In the genomic region with DNA sequence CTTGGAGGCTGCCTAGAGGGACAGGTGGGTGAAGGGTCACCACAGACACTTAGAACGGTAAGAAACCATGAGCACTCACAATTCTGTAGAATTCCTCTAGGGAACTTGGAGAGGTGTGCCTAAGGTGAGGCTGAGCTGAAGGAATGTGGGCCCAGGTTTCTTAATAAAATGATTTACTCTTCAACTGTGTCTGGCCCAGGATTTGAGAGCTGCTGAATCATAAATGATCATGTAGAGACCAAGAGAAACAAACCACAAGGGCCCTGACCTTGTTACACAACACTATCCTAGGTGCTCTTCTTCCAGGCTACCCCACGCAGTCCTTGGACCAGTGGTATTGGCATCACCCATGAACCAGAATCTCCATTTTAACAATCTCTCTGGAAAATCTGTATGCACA, we compare ENCODE assay signal across 23 cellular contexts.
"Had no signal": no experiment of that assay in that cellular context is flagged by ENCODE, and none has a peak within 500 bp of the region (broad histone marks: within the 10 kb centered on the region; RNA-seq: fewer than 3 reads in every experiment).

No MANE protein-coding gene starts in this region.

- H3K4me2 ChIP-seq: KMS-11 had no signal

- FAIRE-seq: astrocyte had no signal

- H3K27me3 ChIP-seq: MG63, Peyer's patch had no signal

- DNase-seq: activated CD4-positive, alpha-beta T cell treated with anti-CD3 and anti-CD28 coated beads for 48 hours; activated CD4-positive, alpha-beta T cell treated with anti-CD3 and anti-CD28 coated beads, Interleukin-2, amount 50 U/mL, for 4 hours; activated CD4-positive, CD25-positive, alpha-beta regulatory T cell treated with anti-CD3 and anti-CD28 coated beads, Interleukin-2, amount 50 U/mL, for 72 hours; activated CD8-positive, alpha-beta memory T cell treated with anti-CD3 and anti-CD28 coated beads, Interleukin-2, amount 10 ng/mL, durations not matched to agents 7 days and 5 days; activated CD8-positive, alpha-beta T cell treated with anti-CD3 and anti-CD28 coated beads, Interleukin-2, amount 10 ng/mL, durations not matched to agents 7 days and 5 days; activated effector memory CD4-positive, alpha-beta T cell treated with Interleukin-2 at 50 U/mL for 16 hours; activated naive CD4-positive, alpha-beta T cell treated with Interleukin-2 at 50 U/mL for 16 hours; activated naive CD8-positive, alpha-beta T cell treated with anti-CD3 and anti-CD28 coated beads, Interleukin-2, amount 50 U/mL, for 24 hours; activated T-cell treated with anti-CD3 and anti-CD28 coated beads, Interleukin-2, amount 50 U/mL, for 24 hours; amniotic stem cell; MG63; NCI-H1105; NCI-H1436; NCI-H1694 treated with DMSO at 0.1 percent for 48 hours; NCI-H2029 treated with DMSO at 0.1 percent for 48 hours; NCI-H510A treated with DMSO at 0.1 percent for 48 hours; NCI-H69; Peyer's patch; SHP77 treated with DMSO at 0.1 percent for 48 hours had no signal

- H3K4me3 ChIP-seq: MG63, Peyer's patch had no signal

- H3K27ac ChIP-seq: KMS-11, Peyer's patch had no signal

- H3K9ac ChIP-seq: KMS-11 had no signal

- ATAC-seq: activated CD8-positive, alpha-beta memory T cell treated with anti-CD3 and anti-CD28 coated beads, Interleukin-2, amount 10 ng/mL, durations not matched to agents 7 days and 5 days; activated CD8-positive, alpha-beta T cell treated with anti-CD3 and anti-CD28 coated beads, Interleukin-2, amount 10 ng/mL, durations not matched to agents 7 days and 5 days; activated naive CD4-positive, alpha-beta T cell treated with anti-CD3 and anti-CD28 coated beads, Interleukin-2, amount 50 U/mL, for 72 hours; activated naive CD8-positive, alpha-beta T cell treated with anti-CD3 and anti-CD28 coated beads, Interleukin-2, amount 50 U/mL, for 24 hours; WTC11 had no signal

- H3K4me1 ChIP-seq: Peyer's patch had no signal

- H3K36me3 ChIP-seq: MG63, Peyer's patch had no signal
